In the genomic region with DNA sequence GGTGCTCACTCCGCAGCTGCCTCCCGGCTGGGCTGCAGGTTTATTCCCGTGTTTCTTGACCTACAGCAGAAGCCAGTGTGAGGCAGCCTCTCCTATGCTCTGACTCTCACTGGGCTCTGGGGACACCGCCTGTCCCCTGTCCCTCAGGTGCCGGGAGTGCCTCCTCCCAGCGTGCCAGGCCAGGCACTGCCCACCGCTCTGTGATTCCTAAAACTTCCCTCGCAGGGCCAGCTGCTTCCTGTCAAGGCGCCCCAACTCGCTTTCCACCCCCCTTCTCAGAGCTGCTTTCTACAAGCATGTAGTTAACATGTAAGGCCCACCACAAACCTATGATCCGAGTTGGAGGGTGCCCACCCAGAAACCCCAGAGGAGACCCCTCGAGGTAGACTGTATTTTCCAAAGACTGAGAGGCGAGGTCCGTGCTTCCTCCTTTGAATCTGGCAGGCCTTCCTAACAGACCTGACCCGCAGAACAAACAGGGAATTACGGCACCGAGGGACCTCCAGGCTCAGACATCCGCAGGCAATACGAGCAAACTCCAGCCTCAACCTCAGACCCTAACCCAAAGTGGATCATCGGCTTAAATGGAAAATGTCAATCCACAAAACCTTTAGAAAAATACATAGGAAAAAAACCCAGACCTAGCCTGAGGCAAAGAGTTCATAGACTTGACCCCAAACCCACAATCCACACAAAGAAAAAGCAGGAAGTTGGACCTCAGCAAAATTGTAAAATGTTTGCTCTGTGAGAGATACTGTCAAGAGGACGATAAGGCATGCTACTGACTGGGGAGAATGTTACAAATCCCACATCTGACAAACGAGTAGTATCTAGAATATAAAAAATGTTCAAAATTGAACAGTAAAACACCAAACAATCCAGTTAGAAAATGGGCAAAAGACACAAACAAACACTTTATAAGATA, we compare ENCODE assay signal across 1 cellular context.
TF ChIP-seq lines count a peak whose summit lies in the region.

No MANE protein-coding gene starts in this region.

TF ChIP-seq in HepG2, 621 proteins besides CTCF, POLR2A, EP300 and RAD21 (continued from another document and continues in another):
- TF ChIP-seq, protein P1, sequence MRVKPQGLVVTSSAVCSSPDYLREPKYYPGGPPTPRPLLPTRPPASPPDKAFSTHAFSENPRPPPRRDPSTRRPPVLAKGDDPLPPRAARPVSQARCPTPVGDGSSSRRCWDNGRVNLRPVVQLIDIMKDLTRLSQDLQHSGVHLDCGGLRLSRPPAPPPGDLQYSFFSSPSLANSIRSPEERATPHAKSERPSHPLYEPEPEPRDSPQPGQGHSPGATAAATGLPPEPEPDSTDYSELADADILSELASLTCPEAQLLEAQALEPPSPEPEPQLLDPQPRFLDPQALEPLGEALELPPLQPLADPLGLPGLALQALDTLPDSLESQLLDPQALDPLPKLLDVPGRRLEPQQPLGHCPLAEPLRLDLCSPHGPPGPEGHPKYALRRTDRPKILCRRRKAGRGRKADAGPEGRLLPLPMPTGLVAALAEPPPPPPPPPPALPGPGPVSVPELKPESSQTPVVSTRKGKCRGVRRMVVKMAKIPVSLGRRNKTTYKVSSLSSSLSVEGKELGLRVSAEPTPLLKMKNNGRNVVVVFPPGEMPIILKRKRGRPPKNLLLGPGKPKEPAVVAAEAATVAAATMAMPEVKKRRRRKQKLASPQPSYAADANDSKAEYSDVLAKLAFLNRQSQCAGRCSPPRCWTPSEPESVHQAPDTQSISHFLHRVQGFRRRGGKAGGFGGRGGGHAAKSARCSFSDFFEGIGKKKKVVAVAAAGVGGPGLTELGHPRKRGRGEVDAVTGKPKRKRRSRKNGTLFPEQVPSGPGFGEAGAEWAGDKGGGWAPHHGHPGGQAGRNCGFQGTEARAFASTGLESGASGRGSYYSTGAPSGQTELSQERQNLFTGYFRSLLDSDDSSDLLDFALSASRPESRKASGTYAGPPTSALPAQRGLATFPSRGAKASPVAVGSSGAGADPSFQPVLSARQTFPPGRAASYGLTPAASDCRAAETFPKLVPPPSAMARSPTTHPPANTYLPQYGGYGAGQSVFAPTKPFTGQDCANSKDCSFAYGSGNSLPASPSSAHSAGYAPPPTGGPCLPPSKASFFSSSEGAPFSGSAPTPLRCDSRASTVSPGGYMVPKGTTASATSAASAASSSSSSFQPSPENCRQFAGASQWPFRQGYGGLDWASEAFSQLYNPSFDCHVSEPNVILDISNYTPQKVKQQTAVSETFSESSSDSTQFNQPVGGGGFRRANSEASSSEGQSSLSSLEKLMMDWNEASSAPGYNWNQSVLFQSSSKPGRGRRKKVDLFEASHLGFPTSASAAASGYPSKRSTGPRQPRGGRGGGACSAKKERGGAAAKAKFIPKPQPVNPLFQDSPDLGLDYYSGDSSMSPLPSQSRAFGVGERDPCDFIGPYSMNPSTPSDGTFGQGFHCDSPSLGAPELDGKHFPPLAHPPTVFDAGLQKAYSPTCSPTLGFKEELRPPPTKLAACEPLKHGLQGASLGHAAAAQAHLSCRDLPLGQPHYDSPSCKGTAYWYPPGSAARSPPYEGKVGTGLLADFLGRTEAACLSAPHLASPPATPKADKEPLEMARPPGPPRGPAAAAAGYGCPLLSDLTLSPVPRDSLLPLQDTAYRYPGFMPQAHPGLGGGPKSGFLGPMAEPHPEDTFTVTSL (CRISPR knock-in tag; IDR thresholded peaks at IDR 0.05; ENCODE audit: borderline replicate concordance) = peak; percentile 25; the same call in 1 of the 2 replicates
- no peak for TF ChIP-seq ZFP36L2 (CRISPR knock-in tag; IDR thresholded peaks at IDR 0.05)
- no peak for TF ChIP-seq NBN (conservative IDR thresholded peaks at IDR 0.05)
- peak; percentile 53; the same call in 1 of the 2 replicates for TF ChIP-seq ZNF180 (CRISPR knock-in tag; IDR thresholded peaks at IDR 0.05; ENCODE audit: borderline replicate concordance, low read depth)
- TF ChIP-seq, protein P2, sequence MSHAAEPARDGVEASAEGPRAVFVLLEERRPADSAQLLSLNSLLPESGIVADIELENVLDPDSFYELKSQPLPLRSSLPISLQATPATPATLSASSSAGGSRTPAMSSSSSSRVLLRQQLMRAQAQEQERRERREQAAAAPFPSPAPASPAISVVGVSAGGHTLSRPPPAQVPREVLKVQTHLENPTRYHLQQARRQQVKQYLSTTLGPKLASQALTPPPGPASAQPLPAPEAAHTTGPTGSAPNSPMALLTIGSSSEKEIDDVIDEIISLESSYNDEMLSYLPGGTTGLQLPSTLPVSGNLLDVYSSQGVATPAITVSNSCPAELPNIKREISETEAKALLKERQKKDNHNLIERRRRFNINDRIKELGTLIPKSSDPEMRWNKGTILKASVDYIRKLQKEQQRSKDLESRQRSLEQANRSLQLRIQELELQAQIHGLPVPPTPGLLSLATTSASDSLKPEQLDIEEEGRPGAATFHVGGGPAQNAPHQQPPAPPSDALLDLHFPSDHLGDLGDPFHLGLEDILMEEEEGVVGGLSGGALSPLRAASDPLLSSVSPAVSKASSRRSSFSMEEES (CRISPR knock-in tag; IDR thresholded peaks at IDR 0.05) = no peak
- TF ChIP-seq HMG20A (CRISPR knock-in tag; IDR thresholded peaks at IDR 0.05; ENCODE audit: borderline replicate concordance) = 0 out of 2 replicates have a peak, but pooled peaks have one; percentile 15
- TF ChIP-seq SIX1 (CRISPR knock-in tag; IDR thresholded peaks at IDR 0.05; ENCODE audit: borderline replicate concordance) = no peak
- TF ChIP-seq GATA4 (IDR thresholded peaks at IDR 0.05; ENCODE audit: borderline replicate concordance, low read depth) = peak; percentile 29; the same call in 1 of the 2 replicates
- TF ChIP-seq, protein P3, sequence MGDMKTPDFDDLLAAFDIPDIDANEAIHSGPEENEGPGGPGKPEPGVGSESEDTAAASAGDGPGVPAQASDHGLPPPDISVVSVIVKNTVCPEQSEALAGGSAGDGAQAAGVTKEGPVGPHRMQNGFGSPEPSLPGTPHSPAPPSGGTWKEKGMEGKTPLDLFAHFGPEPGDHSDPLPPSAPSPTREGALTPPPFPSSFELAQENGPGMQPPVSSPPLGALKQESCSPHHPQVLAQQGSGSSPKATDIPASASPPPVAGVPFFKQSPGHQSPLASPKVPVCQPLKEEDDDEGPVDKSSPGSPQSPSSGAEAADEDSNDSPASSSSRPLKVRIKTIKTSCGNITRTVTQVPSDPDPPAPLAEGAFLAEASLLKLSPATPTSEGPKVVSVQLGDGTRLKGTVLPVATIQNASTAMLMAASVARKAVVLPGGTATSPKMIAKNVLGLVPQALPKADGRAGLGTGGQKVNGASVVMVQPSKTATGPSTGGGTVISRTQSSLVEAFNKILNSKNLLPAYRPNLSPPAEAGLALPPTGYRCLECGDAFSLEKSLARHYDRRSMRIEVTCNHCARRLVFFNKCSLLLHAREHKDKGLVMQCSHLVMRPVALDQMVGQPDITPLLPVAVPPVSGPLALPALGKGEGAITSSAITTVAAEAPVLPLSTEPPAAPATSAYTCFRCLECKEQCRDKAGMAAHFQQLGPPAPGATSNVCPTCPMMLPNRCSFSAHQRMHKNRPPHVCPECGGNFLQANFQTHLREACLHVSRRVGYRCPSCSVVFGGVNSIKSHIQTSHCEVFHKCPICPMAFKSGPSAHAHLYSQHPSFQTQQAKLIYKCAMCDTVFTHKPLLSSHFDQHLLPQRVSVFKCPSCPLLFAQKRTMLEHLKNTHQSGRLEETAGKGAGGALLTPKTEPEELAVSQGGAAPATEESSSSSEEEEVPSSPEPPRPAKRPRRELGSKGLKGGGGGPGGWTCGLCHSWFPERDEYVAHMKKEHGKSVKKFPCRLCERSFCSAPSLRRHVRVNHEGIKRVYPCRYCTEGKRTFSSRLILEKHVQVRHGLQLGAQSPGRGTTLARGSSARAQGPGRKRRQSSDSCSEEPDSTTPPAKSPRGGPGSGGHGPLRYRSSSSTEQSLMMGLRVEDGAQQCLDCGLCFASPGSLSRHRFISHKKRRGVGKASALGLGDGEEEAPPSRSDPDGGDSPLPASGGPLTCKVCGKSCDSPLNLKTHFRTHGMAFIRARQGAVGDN (CRISPR knock-in tag; IDR thresholded peaks at IDR 0.05) = 0 out of 2 replicates have a peak, but pooled peaks have one; percentile 34
- peak; percentile 36; the same call in 1 of the 2 replicates for TF ChIP-seq MAFF (IDR thresholded peaks at IDR 0.05; ENCODE audit: low read depth, low read length)
- peak; percentile 93 for TF ChIP-seq GZF1 (CRISPR knock-in tag; IDR thresholded peaks at IDR 0.05)
- no peak for TF ChIP-seq CREM (IDR thresholded peaks at IDR 0.05)
- no peak for TF ChIP-seq CREM (CRISPR knock-in tag; IDR thresholded peaks at IDR 0.05)
- no peak for TF ChIP-seq SSRP1 (CRISPR knock-in tag; IDR thresholded peaks at IDR 0.05)
- no peak for TF ChIP-seq CHD4 (IDR thresholded peaks at IDR 0.05; ENCODE audit: borderline replicate concordance, low read length)
- no peak for TF ChIP-seq ZNF253 (CRISPR knock-in tag; IDR thresholded peaks at IDR 0.05; ENCODE audit: borderline replicate concordance)
- peak; percentile 31; the same call in 1 of the 2 replicates for TF ChIP-seq ISL2 (CRISPR knock-in tag; IDR thresholded peaks at IDR 0.05)
- 0 out of 2 replicates have a peak, but pooled peaks have one; percentile 19 for TF ChIP-seq ZNF792 (CRISPR knock-in tag; IDR thresholded peaks at IDR 0.05)
- no peak for TF ChIP-seq ATF7-NPFF (CRISPR knock-in tag; IDR thresholded peaks at IDR 0.05; ENCODE audit: low read depth)
- TF ChIP-seq FOXM1 (CRISPR knock-in tag; IDR thresholded peaks at IDR 0.05) = no peak
- no peak for TF ChIP-seq TEAD2 (CRISPR knock-in tag; IDR thresholded peaks at IDR 0.05)
- TF ChIP-seq SOX13 (IDR thresholded peaks at IDR 0.05) = no peak
- TF ChIP-seq SOX13 (CRISPR knock-in tag; conservative IDR thresholded peaks at IDR 0.05 in 1 of 2, IDR thresholded peaks at IDR 0.05 in 1 of 2) = peak in 1 of 2 experiments; percentile 58; a peak in 1 of 4 replicates
- TF ChIP-seq, protein P4, sequence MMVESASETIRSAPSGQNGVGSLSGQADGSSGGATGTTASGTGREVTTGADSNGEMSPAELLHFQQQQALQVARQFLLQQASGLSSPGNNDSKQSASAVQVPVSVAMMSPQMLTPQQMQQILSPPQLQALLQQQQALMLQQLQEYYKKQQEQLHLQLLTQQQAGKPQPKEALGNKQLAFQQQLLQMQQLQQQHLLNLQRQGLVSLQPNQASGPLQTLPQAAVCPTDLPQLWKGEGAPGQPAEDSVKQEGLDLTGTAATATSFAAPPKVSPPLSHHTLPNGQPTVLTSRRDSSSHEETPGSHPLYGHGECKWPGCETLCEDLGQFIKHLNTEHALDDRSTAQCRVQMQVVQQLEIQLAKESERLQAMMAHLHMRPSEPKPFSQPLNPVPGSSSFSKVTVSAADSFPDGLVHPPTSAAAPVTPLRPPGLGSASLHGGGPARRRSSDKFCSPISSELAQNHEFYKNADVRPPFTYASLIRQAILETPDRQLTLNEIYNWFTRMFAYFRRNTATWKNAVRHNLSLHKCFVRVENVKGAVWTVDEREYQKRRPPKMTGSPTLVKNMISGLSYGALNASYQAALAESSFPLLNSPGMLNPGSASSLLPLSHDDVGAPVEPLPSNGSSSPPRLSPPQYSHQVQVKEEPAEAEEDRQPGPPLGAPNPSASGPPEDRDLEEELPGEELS (CRISPR knock-in tag; IDR thresholded peaks at IDR 0.05) = peak; percentile 45; the same call in 1 of the 2 replicates
- TF ChIP-seq, protein P5, sequence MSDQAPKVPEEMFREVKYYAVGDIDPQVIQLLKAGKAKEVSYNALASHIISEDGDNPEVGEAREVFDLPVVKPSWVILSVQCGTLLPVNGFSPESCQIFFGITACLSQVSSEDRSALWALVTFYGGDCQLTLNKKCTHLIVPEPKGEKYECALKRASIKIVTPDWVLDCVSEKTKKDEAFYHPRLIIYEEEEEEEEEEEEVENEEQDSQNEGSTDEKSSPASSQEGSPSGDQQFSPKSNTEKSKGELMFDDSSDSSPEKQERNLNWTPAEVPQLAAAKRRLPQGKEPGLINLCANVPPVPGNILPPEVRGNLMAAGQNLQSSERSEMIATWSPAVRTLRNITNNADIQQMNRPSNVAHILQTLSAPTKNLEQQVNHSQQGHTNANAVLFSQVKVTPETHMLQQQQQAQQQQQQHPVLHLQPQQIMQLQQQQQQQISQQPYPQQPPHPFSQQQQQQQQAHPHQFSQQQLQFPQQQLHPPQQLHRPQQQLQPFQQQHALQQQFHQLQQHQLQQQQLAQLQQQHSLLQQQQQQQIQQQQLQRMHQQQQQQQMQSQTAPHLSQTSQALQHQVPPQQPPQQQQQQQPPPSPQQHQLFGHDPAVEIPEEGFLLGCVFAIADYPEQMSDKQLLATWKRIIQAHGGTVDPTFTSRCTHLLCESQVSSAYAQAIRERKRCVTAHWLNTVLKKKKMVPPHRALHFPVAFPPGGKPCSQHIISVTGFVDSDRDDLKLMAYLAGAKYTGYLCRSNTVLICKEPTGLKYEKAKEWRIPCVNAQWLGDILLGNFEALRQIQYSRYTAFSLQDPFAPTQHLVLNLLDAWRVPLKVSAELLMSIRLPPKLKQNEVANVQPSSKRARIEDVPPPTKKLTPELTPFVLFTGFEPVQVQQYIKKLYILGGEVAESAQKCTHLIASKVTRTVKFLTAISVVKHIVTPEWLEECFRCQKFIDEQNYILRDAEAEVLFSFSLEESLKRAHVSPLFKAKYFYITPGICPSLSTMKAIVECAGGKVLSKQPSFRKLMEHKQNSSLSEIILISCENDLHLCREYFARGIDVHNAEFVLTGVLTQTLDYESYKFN (CRISPR knock-in tag; conservative IDR thresholded peaks at IDR 0.05) = peak; percentile 60
- TF ChIP-seq, protein P6, sequence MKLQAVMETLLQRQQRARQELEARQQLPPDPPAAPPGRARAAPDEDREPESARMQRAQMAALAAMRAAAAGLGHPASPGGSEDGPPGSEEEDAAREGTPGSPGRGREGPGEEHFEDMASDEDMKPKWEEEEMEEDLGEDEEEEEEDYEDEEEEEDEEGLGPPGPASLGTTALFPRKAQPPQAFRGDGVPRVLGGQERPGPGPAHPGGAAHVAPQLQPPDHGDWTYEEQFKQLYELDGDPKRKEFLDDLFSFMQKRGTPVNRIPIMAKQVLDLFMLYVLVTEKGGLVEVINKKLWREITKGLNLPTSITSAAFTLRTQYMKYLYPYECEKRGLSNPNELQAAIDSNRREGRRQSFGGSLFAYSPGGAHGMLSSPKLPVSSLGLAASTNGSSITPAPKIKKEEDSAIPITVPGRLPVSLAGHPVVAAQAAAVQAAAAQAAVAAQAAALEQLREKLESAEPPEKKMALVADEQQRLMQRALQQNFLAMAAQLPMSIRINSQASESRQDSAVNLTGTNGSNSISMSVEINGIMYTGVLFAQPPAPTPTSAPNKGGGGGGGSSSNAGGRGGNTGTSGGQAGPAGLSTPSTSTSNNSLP (IDR thresholded peaks at IDR 0.05; ENCODE audit: low read depth, low read length) = no peak
- TF ChIP-seq RXRB (CRISPR knock-in tag; IDR thresholded peaks at IDR 0.05; ENCODE audit: borderline replicate concordance) = peak; percentile 71; the same call in 1 of the 2 replicates
- peak; percentile 27; the same call in 1 of the 2 replicates for TF ChIP-seq ZNF501 (CRISPR knock-in tag; IDR thresholded peaks at IDR 0.05)
- no peak for TF ChIP-seq EHMT2 (IDR thresholded peaks at IDR 0.05; ENCODE audit: borderline replicate concordance, low read depth, low read length)
- TF ChIP-seq PAWR (CRISPR knock-in tag; IDR thresholded peaks at IDR 0.05; ENCODE audit: borderline replicate concordance) = no peak
- TF ChIP-seq BRCA1 (CRISPR knock-in tag; IDR thresholded peaks at IDR 0.05) = no peak
- TF ChIP-seq SAP130 (CRISPR knock-in tag; IDR thresholded peaks at IDR 0.05; ENCODE audit: low read depth) = peak; percentile 76
- TF ChIP-seq ZNF670 (CRISPR knock-in tag; IDR thresholded peaks at IDR 0.05; ENCODE audit: borderline replicate concordance) = no peak
- peak in 1 of 2 experiments; percentile 66; a peak in 1 of 4 replicates for TF ChIP-seq NR2F1 (CRISPR knock-in tag; IDR thresholded peaks at IDR 0.05)
- TF ChIP-seq SAFB2 (CRISPR knock-in tag; IDR thresholded peaks at IDR 0.05; ENCODE audit: borderline replicate concordance, low read depth) = no peak
